ENCODE assay signal across 1 cellular context in the genomic region with DNA sequence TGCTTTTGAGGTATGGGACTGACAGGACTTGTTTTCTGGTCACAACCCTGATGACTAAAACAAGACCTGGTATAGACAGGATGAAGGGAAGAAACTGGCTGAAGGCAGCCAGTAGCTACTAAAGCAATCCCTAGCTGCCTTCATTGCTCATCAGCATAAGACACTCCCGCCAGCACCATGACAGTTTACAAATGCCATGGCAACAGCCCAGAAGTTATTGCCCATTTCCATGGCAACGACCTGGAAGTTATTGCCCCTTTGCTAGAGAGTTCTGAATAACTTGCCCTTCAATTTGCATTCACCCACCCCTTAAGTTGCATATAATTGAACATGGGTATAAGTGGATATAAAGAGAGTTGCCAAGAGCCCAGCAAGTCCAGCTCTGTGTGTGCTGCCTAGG.
TF ChIP-seq lines count a peak whose summit lies in the region.

No MANE protein-coding gene starts in this region.

TF ChIP-seq in GM23338, 12 proteins besides CTCF, POLR2A, EP300 and RAD21:
- TF ChIP-seq, protein P1, sequence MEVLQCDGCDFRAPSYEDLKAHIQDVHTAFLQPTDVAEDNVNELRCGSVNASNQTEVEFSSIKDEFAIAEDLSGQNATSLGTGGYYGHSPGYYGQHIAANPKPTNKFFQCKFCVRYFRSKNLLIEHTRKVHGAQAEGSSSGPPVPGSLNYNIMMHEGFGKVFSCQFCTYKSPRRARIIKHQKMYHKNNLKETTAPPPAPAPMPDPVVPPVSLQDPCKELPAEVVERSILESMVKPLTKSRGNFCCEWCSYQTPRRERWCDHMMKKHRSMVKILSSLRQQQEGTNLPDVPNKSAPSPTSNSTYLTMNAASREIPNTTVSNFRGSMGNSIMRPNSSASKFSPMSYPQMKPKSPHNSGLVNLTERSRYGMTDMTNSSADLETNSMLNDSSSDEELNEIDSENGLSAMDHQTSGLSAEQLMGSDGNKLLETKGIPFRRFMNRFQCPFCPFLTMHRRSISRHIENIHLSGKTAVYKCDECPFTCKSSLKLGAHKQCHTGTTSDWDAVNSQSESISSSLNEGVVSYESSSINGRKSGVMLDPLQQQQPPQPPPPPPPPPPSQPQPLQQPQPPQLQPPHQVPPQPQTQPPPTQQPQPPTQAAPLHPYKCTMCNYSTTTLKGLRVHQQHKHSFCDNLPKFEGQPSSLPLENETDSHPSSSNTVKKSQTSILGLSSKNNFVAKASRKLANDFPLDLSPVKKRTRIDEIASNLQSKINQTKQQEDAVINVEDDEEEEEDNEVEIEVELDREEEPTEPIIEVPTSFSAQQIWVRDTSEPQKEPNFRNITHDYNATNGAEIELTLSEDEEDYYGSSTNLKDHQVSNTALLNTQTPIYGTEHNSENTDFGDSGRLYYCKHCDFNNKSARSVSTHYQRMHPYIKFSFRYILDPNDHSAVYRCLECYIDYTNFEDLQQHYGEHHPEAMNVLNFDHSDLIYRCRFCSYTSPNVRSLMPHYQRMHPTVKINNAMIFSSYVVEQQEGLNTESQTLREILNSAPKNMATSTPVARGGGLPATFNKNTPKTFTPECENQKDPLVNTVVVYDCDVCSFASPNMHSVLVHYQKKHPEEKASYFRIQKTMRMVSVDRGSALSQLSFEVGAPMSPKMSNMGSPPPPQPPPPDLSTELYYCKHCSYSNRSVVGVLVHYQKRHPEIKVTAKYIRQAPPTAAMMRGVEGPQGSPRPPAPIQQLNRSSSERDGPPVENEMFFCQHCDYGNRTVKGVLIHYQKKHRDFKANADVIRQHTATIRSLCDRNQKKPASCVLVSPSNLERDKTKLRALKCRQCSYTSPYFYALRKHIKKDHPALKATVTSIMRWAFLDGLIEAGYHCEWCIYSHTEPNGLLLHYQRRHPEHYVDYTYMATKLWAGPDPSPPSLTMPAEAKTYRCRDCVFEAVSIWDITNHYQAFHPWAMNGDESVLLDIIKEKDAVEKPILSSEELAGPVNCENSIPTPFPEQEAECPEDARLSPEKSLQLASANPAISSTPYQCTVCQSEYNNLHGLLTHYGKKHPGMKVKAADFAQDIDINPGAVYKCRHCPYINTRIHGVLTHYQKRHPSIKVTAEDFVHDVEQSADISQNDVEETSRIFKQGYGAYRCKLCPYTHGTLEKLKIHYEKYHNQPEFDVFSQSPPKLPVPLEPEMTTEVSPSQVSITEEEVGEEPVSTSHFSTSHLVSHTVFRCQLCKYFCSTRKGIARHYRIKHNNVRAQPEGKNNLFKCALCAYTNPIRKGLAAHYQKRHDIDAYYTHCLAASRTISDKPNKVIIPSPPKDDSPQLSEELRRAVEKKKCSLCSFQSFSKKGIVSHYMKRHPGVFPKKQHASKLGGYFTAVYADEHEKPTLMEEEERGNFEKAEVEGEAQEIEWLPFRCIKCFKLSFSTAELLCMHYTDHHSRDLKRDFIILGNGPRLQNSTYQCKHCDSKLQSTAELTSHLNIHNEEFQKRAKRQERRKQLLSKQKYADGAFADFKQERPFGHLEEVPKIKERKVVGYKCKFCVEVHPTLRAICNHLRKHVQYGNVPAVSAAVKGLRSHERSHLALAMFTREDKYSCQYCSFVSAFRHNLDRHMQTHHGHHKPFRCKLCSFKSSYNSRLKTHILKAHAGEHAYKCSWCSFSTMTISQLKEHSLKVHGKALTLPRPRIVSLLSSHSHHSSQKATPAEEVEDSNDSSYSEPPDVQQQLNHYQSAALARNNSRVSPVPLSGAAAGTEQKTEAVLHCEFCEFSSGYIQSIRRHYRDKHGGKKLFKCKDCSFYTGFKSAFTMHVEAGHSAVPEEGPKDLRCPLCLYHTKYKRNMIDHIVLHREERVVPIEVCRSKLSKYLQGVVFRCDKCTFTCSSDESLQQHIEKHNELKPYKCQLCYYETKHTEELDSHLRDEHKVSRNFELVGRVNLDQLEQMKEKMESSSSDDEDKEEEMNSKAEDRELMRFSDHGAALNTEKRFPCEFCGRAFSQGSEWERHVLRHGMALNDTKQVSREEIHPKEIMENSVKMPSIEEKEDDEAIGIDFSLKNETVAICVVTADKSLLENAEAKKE (CRISPR knock-in tag; IDR thresholded peaks at IDR 0.05), result no peak
- no peak for TF ChIP-seq ZNF331 (CRISPR knock-in tag; IDR thresholded peaks at IDR 0.05; ENCODE audit: low read depth)
- TF ChIP-seq POLR2AphosphoS5 (IDR thresholded peaks at IDR 0.05; ENCODE audit: low read depth), result no peak
- no peak for TF ChIP-seq STAT1 (IDR thresholded peaks at IDR 0.05; ENCODE audit: unreplicated experiment)
- no peak for TF ChIP-seq CREB1 (CRISPR knock-in tag; IDR thresholded peaks at IDR 0.05; ENCODE audit: low read depth)
- TF ChIP-seq, protein P2, sequence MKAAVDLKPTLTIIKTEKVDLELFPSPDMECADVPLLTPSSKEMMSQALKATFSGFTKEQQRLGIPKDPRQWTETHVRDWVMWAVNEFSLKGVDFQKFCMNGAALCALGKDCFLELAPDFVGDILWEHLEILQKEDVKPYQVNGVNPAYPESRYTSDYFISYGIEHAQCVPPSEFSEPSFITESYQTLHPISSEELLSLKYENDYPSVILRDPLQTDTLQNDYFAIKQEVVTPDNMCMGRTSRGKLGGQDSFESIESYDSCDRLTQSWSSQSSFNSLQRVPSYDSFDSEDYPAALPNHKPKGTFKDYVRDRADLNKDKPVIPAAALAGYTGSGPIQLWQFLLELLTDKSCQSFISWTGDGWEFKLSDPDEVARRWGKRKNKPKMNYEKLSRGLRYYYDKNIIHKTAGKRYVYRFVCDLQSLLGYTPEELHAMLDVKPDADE (IDR thresholded peaks at IDR 0.05), result no peak
- TF ChIP-seq JUNB (IDR thresholded peaks at IDR 0.05; ENCODE audit: unreplicated experiment), result no peak
